Comparison of ENCODE assay signal across 9 cellular contexts in genomic region chr5:157540124-157540523, GRCh38. TPM values are rescaled to one million over a fixed set of nuclear protein-coding genes. Genes with fewer than 3 reads are reported as not detected.
DNase-seq lines count a peak whose midpoint lies in the region; ATAC-seq and TF ChIP-seq lines count a peak whose summit lies in the region.
"Had no signal": no experiment of that assay in that cellular context is flagged by ENCODE, and none has a peak within 500 bp of the region (broad histone marks: within the 10 kb centered on the region; RNA-seq: fewer than 3 reads in every experiment).

No MANE protein-coding gene starts in this region.

- H3K36me3 ChIP-seq in brain microvascular endothelial cell (replicated peaks) (peaks cover 28% of the 10 kb centered on the region), trophoblast cell (ENCODE audit: control insufficient read depth in 1 of 2, insufficient read depth in 2 of 2, low read length in 2 of 2) (peaks cover 32 to 36% of the 10 kb centered on the region in 2 experiments), GM23338 (ENCODE audit: insufficient read depth) (no peaks in the 10 kb centered on the region)

- no peak overlapping the region for H3K4me2 ChIP-seq in trophoblast cell (ENCODE audit: low read length)
- H3K4me2 ChIP-seq in GM23338: no peak overlapping the region

- no peaks in the 10 kb centered on the region for H3F3A ChIP-seq in GM23338 (replicated peaks; ENCODE audit: low read depth)

- H3K18ac ChIP-seq in trophoblast cell (ENCODE audit: low read length): no peak overlapping the region

- H2AK5ac ChIP-seq in trophoblast cell (ENCODE audit: low read length): no peak overlapping the region

- H3K27ac ChIP-seq in brain microvascular endothelial cell (peak overlapping the region; percentile 89), trophoblast cell (ENCODE audit: low read depth, low read length) (no peak overlapping the region), GM23338 (ENCODE audit: low read depth) (no peak overlapping the region)

- H3K79me2 ChIP-seq in trophoblast cell (ENCODE audit: control insufficient read depth, insufficient read depth, low read length, poor library complexity): no peaks in the 10 kb centered on the region
- 0 out of 2 replicates have a peak, but pooled peaks cover 7% of the 10 kb centered on the region for H3K79me2 ChIP-seq in GM23338 (replicated peaks; ENCODE audit: insufficient read depth)

- H2BK120ac ChIP-seq in trophoblast cell (ENCODE audit: insufficient read depth, low read length, poor library complexity): no peak overlapping the region

- DNase-seq in brain microvascular endothelial cell (no peak), trophoblast cell (no peak), NCI-H774 (lab: John Stamatoyannopoulos, UW) (no peak), GM23338 (ENCODE audit: low spot score) (no peak)
- DNase-seq in activated CD4-positive, alpha-beta T cell treated with anti-CD3 and anti-CD28 coated beads, Interleukin-2, amount 50 U/mL, for 48 hours: no peak
- DNase-seq: NCI-H748 treated with DMSO at 0.1 percent for 48 hours had no signal

- no peaks in the 10 kb centered on the region for H3K79me1 ChIP-seq in trophoblast cell (ENCODE audit: low read length)

- in situ Hi-C loops in brain microvascular endothelial cell (cut with HindIII; ENCODE audit: low pct_ligation_motif_present, low sequenced_read_pairs): no loop called here

- peaks cover 7 to 14% of the 10 kb centered on the region in 2 experiments for H3K4me1 ChIP-seq in trophoblast cell (ENCODE audit: control insufficient read depth in 1 of 2, insufficient read depth in 2 of 2, low read length in 2 of 2)
- peaks cover 4% of the 10 kb centered on the region; the same call in 1 of the 2 replicates for H3K4me1 ChIP-seq in GM23338 (ENCODE audit: insufficient read depth)

- H3K4me3 ChIP-seq in brain microvascular endothelial cell (ENCODE audit: low read depth, low read length) (no peak overlapping the region), trophoblast cell (ENCODE audit: low read depth, low read length) (no peak overlapping the region), GM23338 (no peak overlapping the region)

- no peak overlapping the region for H4K8ac ChIP-seq in trophoblast cell (ENCODE audit: low read depth, low read length)

- H3K23ac ChIP-seq in trophoblast cell (ENCODE audit: low read length): no peak overlapping the region

- no peak overlapping the region for H2BK5ac ChIP-seq in trophoblast cell (ENCODE audit: low read depth, low read length, poor library complexity)

- no peaks in the 10 kb centered on the region for H3K9me3 ChIP-seq in trophoblast cell (ENCODE audit: insufficient read depth, low read depth, low read length)

- H3K27me3 ChIP-seq in brain microvascular endothelial cell (replicated peaks) (no peaks in the 10 kb centered on the region), trophoblast cell (ENCODE audit: insufficient read depth, low read length) (no peaks in the 10 kb centered on the region), GM23338 (ENCODE audit: insufficient read depth) (no peaks in the 10 kb centered on the region)

- peak; percentile 34 for ATAC-seq in GM18505 (IDR thresholded peaks at IDR 0.05; ENCODE audit: unreplicated experiment)
- peak; percentile 4 for ATAC-seq in HG03097 (IDR thresholded peaks at IDR 0.05; ENCODE audit: low FRiP score, unreplicated experiment)
- ATAC-seq in GM23338: no peak

- H3K9me3 Mint-ChIP-seq in GM23338: no peaks in the 10 kb centered on the region
- H3K9me3 Mint-ChIP-seq: nephron had no signal

- TF ChIP-seq CTCF in brain microvascular endothelial cell (IDR thresholded peaks at IDR 0.05; ENCODE audit: low read depth, low read length, missing control alignments) (no peak), GM23338 (conservative IDR thresholded peaks at IDR 0.05; ENCODE audit: low read depth in 2 of 2) (no peak)

- peaks cover 7% of the 10 kb centered on the region for H3K36me3 Mint-ChIP-seq in GM23338 (ENCODE audit: low read depth)

- H3K4me1 Mint-ChIP-seq in GM23338: peaks cover 15% of the 10 kb centered on the region

- H3K14ac ChIP-seq in trophoblast cell (ENCODE audit: low read length): no peak overlapping the region

- H3K9ac ChIP-seq in trophoblast cell (ENCODE audit: low read length): no peak overlapping the region

- H2AFZ ChIP-seq in trophoblast cell (ENCODE audit: insufficient read depth, low read length, poor library complexity) (no peak overlapping the region), GM23338 (no peak overlapping the region)

- no CpG with 5 or more reads among the region's 2 CpGs for WGBS in trophoblast cell (ENCODE audit: extremely low coverage, insufficient coverage, insufficient read length)

- H2BK12ac ChIP-seq in trophoblast cell (ENCODE audit: low read length): no peak overlapping the region

- H4K12ac ChIP-seq in trophoblast cell (ENCODE audit: low read depth, low read length): no peak overlapping the region

- H4K91ac ChIP-seq in trophoblast cell (ENCODE audit: low read depth, low read length): no peak overlapping the region

- H3K9me2 ChIP-seq in GM23338 (ENCODE audit: insufficient read depth): no peaks in the 10 kb centered on the region

- H4K20me1 ChIP-seq in GM23338 (replicated peaks; ENCODE audit: insufficient read depth): peaks cover 3% of the 10 kb centered on the region; the same call in 1 of the 2 replicates

- H3K27ac Mint-ChIP-seq in GM23338: no peak overlapping the region

- peak overlapping the region; percentile 19 for H3K4ac ChIP-seq in trophoblast cell (ENCODE audit: low read depth, low read length)

- TF ChIP-seq POLR2A in GM18505 (IDR thresholded peaks at IDR 0.05; ENCODE audit: borderline replicate concordance, extremely low read depth, insufficient read depth, insufficient read length): no peak

- no peaks in the 10 kb centered on the region for H3K27me3 Mint-ChIP-seq in GM23338 (ENCODE audit: insufficient read depth, low read depth, poor library complexity)

- H3K4me3 Mint-ChIP-seq in GM23338: no peak overlapping the region
- H3K4me3 Mint-ChIP-seq: nephron had no signal

TF ChIP-seq in GM23338, 12 proteins besides CTCF, POLR2A, EP300 and RAD21:
- no peak for TF ChIP-seq ZNF114 (CRISPR knock-in tag; IDR thresholded peaks at IDR 0.05)
- TF ChIP-seq ETS1 (IDR thresholded peaks at IDR 0.05): no peak
- TF ChIP-seq ZNF331 (CRISPR knock-in tag; IDR thresholded peaks at IDR 0.05; ENCODE audit: low read depth): no peak
- no peak for TF ChIP-seq EZH2phosphoT487 (IDR thresholded peaks at IDR 0.05; ENCODE audit: unreplicated experiment)
- TF ChIP-seq POLR2AphosphoS5 (IDR thresholded peaks at IDR 0.05; ENCODE audit: low read depth): no peak
- TF ChIP-seq, protein P1, sequence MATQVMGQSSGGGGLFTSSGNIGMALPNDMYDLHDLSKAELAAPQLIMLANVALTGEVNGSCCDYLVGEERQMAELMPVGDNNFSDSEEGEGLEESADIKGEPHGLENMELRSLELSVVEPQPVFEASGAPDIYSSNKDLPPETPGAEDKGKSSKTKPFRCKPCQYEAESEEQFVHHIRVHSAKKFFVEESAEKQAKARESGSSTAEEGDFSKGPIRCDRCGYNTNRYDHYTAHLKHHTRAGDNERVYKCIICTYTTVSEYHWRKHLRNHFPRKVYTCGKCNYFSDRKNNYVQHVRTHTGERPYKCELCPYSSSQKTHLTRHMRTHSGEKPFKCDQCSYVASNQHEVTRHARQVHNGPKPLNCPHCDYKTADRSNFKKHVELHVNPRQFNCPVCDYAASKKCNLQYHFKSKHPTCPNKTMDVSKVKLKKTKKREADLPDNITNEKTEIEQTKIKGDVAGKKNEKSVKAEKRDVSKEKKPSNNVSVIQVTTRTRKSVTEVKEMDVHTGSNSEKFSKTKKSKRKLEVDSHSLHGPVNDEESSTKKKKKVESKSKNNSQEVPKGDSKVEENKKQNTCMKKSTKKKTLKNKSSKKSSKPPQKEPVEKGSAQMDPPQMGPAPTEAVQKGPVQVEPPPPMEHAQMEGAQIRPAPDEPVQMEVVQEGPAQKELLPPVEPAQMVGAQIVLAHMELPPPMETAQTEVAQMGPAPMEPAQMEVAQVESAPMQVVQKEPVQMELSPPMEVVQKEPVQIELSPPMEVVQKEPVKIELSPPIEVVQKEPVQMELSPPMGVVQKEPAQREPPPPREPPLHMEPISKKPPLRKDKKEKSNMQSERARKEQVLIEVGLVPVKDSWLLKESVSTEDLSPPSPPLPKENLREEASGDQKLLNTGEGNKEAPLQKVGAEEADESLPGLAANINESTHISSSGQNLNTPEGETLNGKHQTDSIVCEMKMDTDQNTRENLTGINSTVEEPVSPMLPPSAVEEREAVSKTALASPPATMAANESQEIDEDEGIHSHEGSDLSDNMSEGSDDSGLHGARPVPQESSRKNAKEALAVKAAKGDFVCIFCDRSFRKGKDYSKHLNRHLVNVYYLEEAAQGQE (IDR thresholded peaks at IDR 0.05; ENCODE audit: unreplicated experiment): no peak
- TF ChIP-seq NANOG (IDR thresholded peaks at IDR 0.05; ENCODE audit: borderline replicate concordance): no peak
- no peak for TF ChIP-seq JUNB (IDR thresholded peaks at IDR 0.05; ENCODE audit: unreplicated experiment)
- TF ChIP-seq STAT1 (IDR thresholded peaks at IDR 0.05; ENCODE audit: unreplicated experiment): no peak

RNA-seq across cellular contexts. Expression of gene ADAM19, which starts 35.5 kb away (rescaled TPM):
- polyA plus RNA-seq in trophoblast cell (2013): 241 and 257 TPM in 2 replicates
- 13.2 and 13.3 TPM in 2 replicates for total RNA-seq in GM23338 (2014; rRNA removed; shearing (Covaris generic))
- polyA plus RNA-seq in GM23338 (2016; fragmentation: Nextera tagmentation; extraction: Ambion mirVana): 9.1 and 10.0 TPM in 2 replicates
